Comparison of ENCODE assay signal across 14 cellular contexts in the genomic region with DNA sequence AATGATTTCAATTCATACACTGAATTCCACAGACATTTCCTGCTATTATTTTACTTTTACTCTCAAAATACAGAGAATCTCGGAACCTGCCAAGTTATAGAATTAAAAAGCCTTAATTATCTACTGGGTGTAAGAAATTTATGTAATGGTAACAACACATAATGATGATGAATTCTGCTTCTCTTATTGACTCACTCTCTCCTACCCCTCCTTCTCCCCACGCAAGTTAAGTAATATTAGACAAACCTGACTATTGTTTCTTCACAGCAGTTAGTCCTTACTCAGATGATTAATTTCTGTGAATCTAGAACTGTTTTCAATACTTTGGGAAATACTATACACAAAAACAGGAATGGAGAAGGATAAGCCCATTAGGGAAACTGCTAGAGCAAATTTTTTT.
DNase-seq lines count a peak whose midpoint lies in the region; ATAC-seq and TF ChIP-seq lines count a peak whose summit lies in the region.
"Had no signal": no experiment of that assay in that cellular context is flagged by ENCODE, and none has a peak within 500 bp of the region (broad histone marks: within the 10 kb centered on the region; RNA-seq: fewer than 3 reads in every experiment).

No MANE protein-coding gene starts in this region.

- no peak for ATAC-seq in GM21447 (IDR thresholded peaks at IDR 0.05; ENCODE audit: unreplicated experiment)
- ATAC-seq: GM12878, HCT116, HepG2 had no signal

- H4K20me1 ChIP-seq in Karpas-422 (ENCODE audit: insufficient read depth, low read depth, low read length), result no peaks in the 10 kb centered on the region

- peak; percentile 67; the same call in 1 of the 2 replicates for TF ChIP-seq EP300 in Ishikawa (IDR thresholded peaks at IDR 0.05; ENCODE audit: borderline replicate concordance)

- H3K79me2 ChIP-seq in Karpas-422 (ENCODE audit: low read length), result no peaks in the 10 kb centered on the region

- TF ChIP-seq CTCF in fibroblast of pulmonary artery (IDR thresholded peaks at IDR 0.05; ENCODE audit: low read length, missing control alignments), result no peak

- H3K9me3 ChIP-seq in Karpas-422 (ENCODE audit: low read length), result peaks cover 16% of the 10 kb centered on the region

- peak overlapping the region; percentile 30 for H3K27ac ChIP-seq in caudate nucleus (ENCODE audit: low read depth, low read length)
- no peak overlapping the region for H3K27ac ChIP-seq in Karpas-422 (ENCODE audit: low read length)
- H3K27ac ChIP-seq: GM23248 had no signal

- H3K9ac ChIP-seq in Karpas-422 (ENCODE audit: low read length), result no peak overlapping the region
- H3K9ac ChIP-seq: GM23248 had no signal

- no peaks in the 10 kb centered on the region for H3K36me3 ChIP-seq in Karpas-422 (ENCODE audit: insufficient read depth, low read length)

- no peaks in the 10 kb centered on the region for H3K4me1 ChIP-seq in Karpas-422 (ENCODE audit: low read length)

- DNase-seq in caudate nucleus (lab: John Stamatoyannopoulos, UW), result peak in 1 of 61 donors; percentile 15
- peak; percentile 5 for DNase-seq in fibroblast of pulmonary artery (ENCODE audit: low read depth)
- peak; percentile 57 for DNase-seq in putamen (ENCODE audit: low spot score)
- no peak for DNase-seq in Karpas-422
- DNase-seq in NOMO-1 treated with DMSO at 0.1 percent for 48 hours (lab: John Stamatoyannopoulos, UW; ENCODE audit: unreplicated experiment), result no peak
- DNase-seq: C1 segment of cervical spinal cord; CD4-positive, alpha-beta memory T cell; DMS79; GM23248 had no signal

- TF ChIP-seq RAD21 in Ishikawa (IDR thresholded peaks at IDR 0.05; ENCODE audit: low read depth), result no peak

- no peak overlapping the region for H2AFZ ChIP-seq in Karpas-422 (ENCODE audit: low read length)
- H2AFZ ChIP-seq: GM23248 had no signal

- H3K9me2 ChIP-seq in Karpas-422 (replicated peaks; ENCODE audit: insufficient read depth, low read length), result no peaks in the 10 kb centered on the region

- H3K4me2 ChIP-seq in Karpas-422 (ENCODE audit: low read depth, low read length, poor library complexity, severe bottlenecking), result no peak overlapping the region

- no peak overlapping the region for H3K4me3 ChIP-seq in fibroblast of pulmonary artery (replicated peaks; ENCODE audit: low read depth, low read length)
- H3K4me3 ChIP-seq in Karpas-422 (ENCODE audit: low read length), result no peak overlapping the region
- H3K4me3 ChIP-seq: GM12878, GM23248 had no signal

- H3K27me3 ChIP-seq in Karpas-422 (ENCODE audit: low read length), result no peaks in the 10 kb centered on the region

TF ChIP-seq in Ishikawa, 13 proteins besides CTCF, POLR2A, EP300 and RAD21:
- peak; percentile 31; the same call in 1 of the 2 replicates for TF ChIP-seq NFIC (IDR thresholded peaks at IDR 0.05)
- TF ChIP-seq YY1 (IDR thresholded peaks at IDR 0.05; ENCODE audit: low read depth), result no peak
- 0 out of 2 replicates have a peak, but pooled peaks have one; percentile 18 for TF ChIP-seq TCF12 (IDR thresholded peaks at IDR 0.05; ENCODE audit: low read depth)
- TF ChIP-seq TEAD4 (IDR thresholded peaks at IDR 0.05), result 0 out of 2 replicates have a peak, but pooled peaks have one; percentile 11
- TF ChIP-seq, protein P1, sequence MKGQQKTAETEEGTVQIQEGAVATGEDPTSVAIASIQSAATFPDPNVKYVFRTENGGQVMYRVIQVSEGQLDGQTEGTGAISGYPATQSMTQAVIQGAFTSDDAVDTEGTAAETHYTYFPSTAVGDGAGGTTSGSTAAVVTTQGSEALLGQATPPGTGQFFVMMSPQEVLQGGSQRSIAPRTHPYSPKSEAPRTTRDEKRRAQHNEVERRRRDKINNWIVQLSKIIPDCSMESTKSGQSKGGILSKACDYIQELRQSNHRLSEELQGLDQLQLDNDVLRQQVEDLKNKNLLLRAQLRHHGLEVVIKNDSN (IDR thresholded peaks at IDR 0.05), result no peak
- TF ChIP-seq CEBPB (IDR thresholded peaks at IDR 0.05), result peak; percentile 27; the same call in 1 of the 2 replicates
- TF ChIP-seq EGR1 (IDR thresholded peaks at IDR 0.05), result no peak
- peak; percentile 41; the same call in 1 of the 2 replicates for TF ChIP-seq FOXM1 (IDR thresholded peaks at IDR 0.05; ENCODE audit: borderline replicate concordance, low read depth)
- TF ChIP-seq, protein P2, sequence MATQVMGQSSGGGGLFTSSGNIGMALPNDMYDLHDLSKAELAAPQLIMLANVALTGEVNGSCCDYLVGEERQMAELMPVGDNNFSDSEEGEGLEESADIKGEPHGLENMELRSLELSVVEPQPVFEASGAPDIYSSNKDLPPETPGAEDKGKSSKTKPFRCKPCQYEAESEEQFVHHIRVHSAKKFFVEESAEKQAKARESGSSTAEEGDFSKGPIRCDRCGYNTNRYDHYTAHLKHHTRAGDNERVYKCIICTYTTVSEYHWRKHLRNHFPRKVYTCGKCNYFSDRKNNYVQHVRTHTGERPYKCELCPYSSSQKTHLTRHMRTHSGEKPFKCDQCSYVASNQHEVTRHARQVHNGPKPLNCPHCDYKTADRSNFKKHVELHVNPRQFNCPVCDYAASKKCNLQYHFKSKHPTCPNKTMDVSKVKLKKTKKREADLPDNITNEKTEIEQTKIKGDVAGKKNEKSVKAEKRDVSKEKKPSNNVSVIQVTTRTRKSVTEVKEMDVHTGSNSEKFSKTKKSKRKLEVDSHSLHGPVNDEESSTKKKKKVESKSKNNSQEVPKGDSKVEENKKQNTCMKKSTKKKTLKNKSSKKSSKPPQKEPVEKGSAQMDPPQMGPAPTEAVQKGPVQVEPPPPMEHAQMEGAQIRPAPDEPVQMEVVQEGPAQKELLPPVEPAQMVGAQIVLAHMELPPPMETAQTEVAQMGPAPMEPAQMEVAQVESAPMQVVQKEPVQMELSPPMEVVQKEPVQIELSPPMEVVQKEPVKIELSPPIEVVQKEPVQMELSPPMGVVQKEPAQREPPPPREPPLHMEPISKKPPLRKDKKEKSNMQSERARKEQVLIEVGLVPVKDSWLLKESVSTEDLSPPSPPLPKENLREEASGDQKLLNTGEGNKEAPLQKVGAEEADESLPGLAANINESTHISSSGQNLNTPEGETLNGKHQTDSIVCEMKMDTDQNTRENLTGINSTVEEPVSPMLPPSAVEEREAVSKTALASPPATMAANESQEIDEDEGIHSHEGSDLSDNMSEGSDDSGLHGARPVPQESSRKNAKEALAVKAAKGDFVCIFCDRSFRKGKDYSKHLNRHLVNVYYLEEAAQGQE (IDR thresholded peaks at IDR 0.05; ENCODE audit: low read depth), result no peak

Comparison
In these comparisons a context has a peak if more than half of its experiments do, and no peak if none do; other contexts are left out.
1. DNase-seq: peak in fibroblast of pulmonary artery (single experiment) and putamen (single experiment); none in Karpas-422 (single experiment) and NOMO-1 treated with DMSO at 0.1 percent for 48 hours (single experiment).